In the genomic region with DNA sequence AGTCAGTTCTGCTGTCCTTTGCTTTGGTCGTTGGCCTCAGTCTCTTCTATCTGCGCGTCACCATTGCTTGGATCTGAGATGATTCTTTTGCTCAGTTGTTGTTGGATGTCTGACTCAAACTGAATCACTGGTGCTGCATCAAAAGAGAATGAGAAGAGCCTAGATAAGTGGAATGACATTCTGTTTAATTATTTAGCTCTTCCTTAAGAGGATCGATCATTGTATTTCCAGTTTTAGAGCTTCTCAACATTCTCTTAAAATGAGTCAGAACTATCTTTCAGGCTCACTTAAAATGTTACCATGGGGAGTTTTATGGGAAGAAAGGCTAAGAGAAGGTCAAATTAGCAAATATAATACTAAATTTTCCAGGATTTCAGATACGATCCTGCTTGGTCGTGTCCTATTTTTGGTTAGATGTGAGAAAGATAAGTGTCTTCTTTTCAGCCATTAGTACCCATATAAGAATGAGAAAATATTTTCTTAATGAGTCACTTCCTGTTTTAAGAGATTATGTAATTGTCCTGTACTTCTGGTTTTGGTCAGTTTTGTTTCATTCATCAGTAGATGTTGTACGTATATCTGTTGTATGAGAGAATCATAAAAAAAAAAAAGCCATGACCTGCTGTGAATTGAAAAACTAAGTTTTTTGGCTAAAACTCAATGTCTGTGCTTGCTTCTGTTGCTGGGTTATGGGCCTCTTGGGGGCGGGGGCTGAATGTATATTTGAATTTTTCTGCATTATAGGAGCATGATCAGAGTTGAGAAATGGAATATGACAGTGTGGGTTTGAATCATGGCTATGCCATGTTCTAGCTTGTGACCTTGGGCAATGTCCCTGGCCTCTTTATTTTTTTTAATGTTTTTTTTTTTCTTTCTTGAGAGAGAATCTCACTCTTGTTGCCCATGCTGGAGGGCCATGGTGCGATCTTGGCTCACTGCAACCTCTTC, we compare ENCODE assay signal across 9 cellular contexts. TPM values are rescaled to one million over a fixed set of nuclear protein-coding genes. Genes with fewer than 3 reads are reported as not detected.
DNase-seq lines count a peak whose midpoint lies in the region; ATAC-seq, FAIRE-seq and TF ChIP-seq lines count a peak whose summit lies in the region.
"Had no signal": no experiment of that assay in that cellular context is flagged by ENCODE, and none has a peak within 500 bp of the region (broad histone marks: within the 10 kb centered on the region; RNA-seq: fewer than 3 reads in every experiment).

No MANE protein-coding gene starts in this region.

- no peaks in the 10 kb centered on the region for H3K9me1 ChIP-seq in endothelial cell of umbilical vein (replicated peaks; ENCODE audit: control insufficient read depth, extremely low read depth, insufficient read depth, low read length)

- H2AFZ ChIP-seq in endothelial cell of umbilical vein (ENCODE audit: low read depth, low read length) (no peak overlapping the region), trophoblast cell (ENCODE audit: insufficient read depth, low read length, poor library complexity) (no peak overlapping the region)

- H3K4me2 ChIP-seq in endothelial cell of umbilical vein (ENCODE audit: insufficient read depth, low read length) = peak overlapping the region; percentile 65
- H3K4me2 ChIP-seq in trophoblast cell (ENCODE audit: low read length) = no peak overlapping the region

- H3K9me3 ChIP-seq in RWPE2 (ENCODE audit: severe bottlenecking) (no peaks in the 10 kb centered on the region), endothelial cell of umbilical vein (replicated peaks; ENCODE audit: control insufficient read depth, insufficient read depth, low read length) (no peaks in the 10 kb centered on the region), trophoblast cell (ENCODE audit: insufficient read depth, low read depth, low read length) (no peaks in the 10 kb centered on the region)

- H4K91ac ChIP-seq in trophoblast cell (ENCODE audit: low read depth, low read length) = no peak overlapping the region

- H3K4me1 Mint-ChIP-seq in activated T-cell treated with anti-CD3 and anti-CD28 coated beads, Interleukin-2, amount 50 U/mL, for 72 hours (ENCODE audit: low read depth) = peaks cover 63% of the 10 kb centered on the region

- H3K27me3 ChIP-seq in RWPE2 (ENCODE audit: insufficient read depth, poor library complexity, severe bottlenecking) (no peaks in the 10 kb centered on the region), endothelial cell of umbilical vein (ENCODE audit: control insufficient read depth in 2 of 2, insufficient read depth in 2 of 2, low read length in 2 of 2) (no peaks in the 10 kb centered on the region), trophoblast cell (ENCODE audit: insufficient read depth, low read length) (no peaks in the 10 kb centered on the region)

- H3K27ac ChIP-seq in RWPE2 (ENCODE audit: poor library complexity, severe bottlenecking) = peak overlapping the region; percentile 100
- peak overlapping the region; percentile 84 for H3K27ac ChIP-seq in endothelial cell of umbilical vein (ENCODE audit: insufficient read depth, low read depth, low read length)
- H3K27ac ChIP-seq in trophoblast cell (ENCODE audit: low read depth, low read length) = peak overlapping the region; percentile 60

- CTCF ChIA-PET in endothelial cell of umbilical vein (lab: Charles Lee) = interaction anchor here (0.7 to 2.6 kb wide), 6 partner anchors 20 to 82 kb away, joined by 3 to 10 read pairs (median 6); no protein-coding TSS in a partner anchor

- ATAC-seq in activated T-cell treated with anti-CD3 and anti-CD28 coated beads, Interleukin-2, amount 50 U/mL, for 72 hours (replicated peaks in 1 of 2) = peak; percentile 33 to 59
- ATAC-seq in HG03064 (IDR thresholded peaks at IDR 0.05; ENCODE audit: low read depth, unreplicated experiment) (peak; percentile 72), RWPE2 (ENCODE audit: low read depth) (peak; percentile 65), HG02840 (IDR thresholded peaks at IDR 0.05; ENCODE audit: low FRiP score, unreplicated experiment) (no peak)

- TSS peak; percentile 77 for BruUV-seq in endothelial cell of umbilical vein (replicated peaks; lab: Mats Ljungman, UMichigan)

- peak; percentile 81 for FAIRE-seq in endothelial cell of umbilical vein (lab: Jason Lieb, UNC)
- FAIRE-seq: G401.6 had no signal

- peak overlapping the region; percentile 68 for H2BK120ac ChIP-seq in trophoblast cell (ENCODE audit: insufficient read depth, low read length, poor library complexity)

- no peak overlapping the region for H2BK12ac ChIP-seq in trophoblast cell (ENCODE audit: low read length)

- WGBS in trophoblast cell (ENCODE audit: extremely low coverage, insufficient coverage, insufficient read length) = no CpG with 5 or more reads among the region's 9 CpGs

- no peaks in the 10 kb centered on the region for H3K27me3 Mint-ChIP-seq in activated T-cell treated with anti-CD3 and anti-CD28 coated beads, Interleukin-2, amount 50 U/mL, for 72 hours (ENCODE audit: low read depth)

- TF ChIP-seq POLR2A in endothelial cell of umbilical vein (IDR thresholded peaks at IDR 0.05; ENCODE audit: low read depth, low read length) = peak; percentile 4

- H3K9ac ChIP-seq in endothelial cell of umbilical vein (replicated peaks; ENCODE audit: extremely low read depth, insufficient read depth, low read length) = peak overlapping the region; percentile 63
- no peak overlapping the region for H3K9ac ChIP-seq in trophoblast cell (ENCODE audit: low read length)

- H3K14ac ChIP-seq in trophoblast cell (ENCODE audit: low read length) = no peak overlapping the region

- DNase-seq in activated T-cell treated with anti-CD3 and anti-CD28 coated beads, Interleukin-2, amount 50 U/mL, for 72 hours = no peak
- no peak for DNase-seq in activated T-cell treated with anti-CD3 and anti-CD28 coated beads, Interleukin-2, amount 50 U/mL, for 48 hours
- DNase-seq in RWPE2 (ENCODE audit: low spot score) (no peak), endothelial cell of umbilical vein (ENCODE audit: low read depth, low spot score) (peak; percentile 84), trophoblast cell (peak; percentile 52 to 83), NCI-H2081 treated with DMSO at 0.1 percent for 48 hours (lab: John Stamatoyannopoulos, UW) (no peak)

- peaks cover 58% of the 10 kb centered on the region for H3K36me3 ChIP-seq in RWPE2 (ENCODE audit: low read depth)
- H3K36me3 ChIP-seq in endothelial cell of umbilical vein (ENCODE audit: control insufficient read depth in 2 of 2, extremely low read depth in 1 of 2, insufficient read depth in 2 of 2, low read length in 2 of 2) = peaks cover 19 to 31% of the 10 kb centered on the region in 2 experiments
- no peaks in the 10 kb centered on the region for H3K36me3 ChIP-seq in trophoblast cell (ENCODE audit: control insufficient read depth in 1 of 2, insufficient read depth in 2 of 2, low read length in 2 of 2)

- H3K27ac Mint-ChIP-seq in activated T-cell treated with anti-CD3 and anti-CD28 coated beads, Interleukin-2, amount 50 U/mL, for 72 hours = peak overlapping the region; percentile 96

- H3K36me3 Mint-ChIP-seq in activated T-cell treated with anti-CD3 and anti-CD28 coated beads, Interleukin-2, amount 50 U/mL, for 72 hours (ENCODE audit: insufficient read depth in 2 of 2) = peaks cover 24 to 60% of the 10 kb centered on the region in 2 donors

- POLR2A ChIA-PET in endothelial cell of umbilical vein (lab: Charles Lee) = interaction anchor here (0.7 to 1.3 kb wide), 4 partner anchors 21 to 36 kb away, joined by 4 to 5 read pairs (median 5); partner anchors contain the start of gene CFLAR

- H3K4me3 ChIP-seq in RWPE2 (ENCODE audit: severe bottlenecking) = peak overlapping the region; percentile 6
- no peak overlapping the region for H3K4me3 ChIP-seq in endothelial cell of umbilical vein (replicated peaks in 1 of 3; ENCODE audit: insufficient read depth in 1 of 3, low read depth in 1 of 3, low read length in 3 of 3)
- no peak overlapping the region for H3K4me3 ChIP-seq in trophoblast cell (ENCODE audit: low read depth, low read length)

- H3K4me1 ChIP-seq in RWPE2 (ENCODE audit: insufficient read depth, poor library complexity, severe bottlenecking) (peaks cover 50% of the 10 kb centered on the region), endothelial cell of umbilical vein (ENCODE audit: control insufficient read depth, extremely low read depth, insufficient read depth, low read length) (peaks cover 47% of the 10 kb centered on the region), trophoblast cell (ENCODE audit: control insufficient read depth in 1 of 2, insufficient read depth in 2 of 2, low read length in 2 of 2) (peaks cover 5 to 14% of the 10 kb centered on the region in 2 experiments)

- H4K8ac ChIP-seq in trophoblast cell (ENCODE audit: low read depth, low read length) = no peak overlapping the region

- no peaks in the 10 kb centered on the region for H4K20me1 ChIP-seq in endothelial cell of umbilical vein (replicated peaks; ENCODE audit: control insufficient read depth, extremely low read depth, insufficient read depth, low read length)

- no peak overlapping the region for H4K12ac ChIP-seq in trophoblast cell (ENCODE audit: low read depth, low read length)

- H3K18ac ChIP-seq in trophoblast cell (ENCODE audit: low read length) = peak overlapping the region; percentile 75

- TF ChIP-seq CTCF in RWPE2 (IDR thresholded peaks at IDR 0.05; ENCODE audit: poor library complexity, severe bottlenecking) (no peak), endothelial cell of umbilical vein (IDR thresholded peaks at IDR 0.05; ENCODE audit: extremely low read depth in 1 of 2, insufficient read depth in 1 of 2, low read depth in 1 of 2, low read length in 2 of 2) (no peak)

- H3K9me3 Mint-ChIP-seq in activated T-cell treated with anti-CD3 and anti-CD28 coated beads, Interleukin-2, amount 50 U/mL, for 72 hours = no peaks in the 10 kb centered on the region

- H2BK5ac ChIP-seq in trophoblast cell (ENCODE audit: low read depth, low read length, poor library complexity) = peak overlapping the region; percentile 74

- H3K79me2 ChIP-seq in endothelial cell of umbilical vein (ENCODE audit: control insufficient read depth, insufficient read depth, low read length) = peaks cover 27% of the 10 kb centered on the region
- no peaks in the 10 kb centered on the region for H3K79me2 ChIP-seq in trophoblast cell (ENCODE audit: control insufficient read depth, insufficient read depth, low read length, poor library complexity)

- dilution Hi-C loops in endothelial cell of umbilical vein (cut with MboI; ENCODE audit: extremely low pct_ligation_motif_present, low sequenced_read_pairs) = no loop called here

- no peak overlapping the region for H3K23ac ChIP-seq in trophoblast cell (ENCODE audit: low read length)

- intact Hi-C loops in endothelial cell of umbilical vein (cut with micrococcal nuclease) = loop anchor here (1.0 kb wide), 2 partner anchors 21 to 33 kb away; no protein-coding TSS in a partner anchor

- peak overlapping the region in 1 of 2 donors; percentile 50 for H3K4me3 Mint-ChIP-seq in activated T-cell treated with anti-CD3 and anti-CD28 coated beads, Interleukin-2, amount 50 U/mL, for 72 hours

- H3K4ac ChIP-seq in trophoblast cell (ENCODE audit: low read depth, low read length) = no peak overlapping the region

- H2AK5ac ChIP-seq in trophoblast cell (ENCODE audit: low read length) = no peak overlapping the region

- H3K79me1 ChIP-seq in trophoblast cell (ENCODE audit: low read length) = peaks cover 7% of the 10 kb centered on the region

RNA-seq across cellular contexts. Expression of gene CASP10, which starts 31.5 kb away (rescaled TPM):
- 10 to 100 TPM; 15.7 to 17.4 TPM for total RNA-seq in activated T-cell treated with anti-CD3 and anti-CD28 coated beads, Interleukin-2, amount 50 U/mL, for 72 hours
- 31.1 and 37.6 TPM in 2 replicates for total RNA-seq in endothelial cell of umbilical vein
- polyA plus RNA-seq in endothelial cell of umbilical vein = 15.7 and 16.4 TPM in 2 replicates
- polyA plus RNA-seq in endothelial cell of umbilical vein (2011; cell fraction: cytosol; rRNA removed) = 12.2 and 15.1 TPM in 2 replicates
- polyA plus RNA-seq in endothelial cell of umbilical vein (2011; cell fraction: nucleus; rRNA removed) = 37.5 and 37.8 TPM in 2 replicates
- 13.6 and 15.2 TPM in 2 replicates for polyA plus RNA-seq in endothelial cell of umbilical vein (2012)
- polyA minus RNA-seq in endothelial cell of umbilical vein = 41.1 and 46.4 TPM in 2 replicates
- polyA minus RNA-seq in endothelial cell of umbilical vein (2011; cell fraction: cytosol; rRNA and poly(A)+ RNA removed) = 2.8 TPM
- 26.4 and 37.2 TPM in 2 replicates for polyA minus RNA-seq in endothelial cell of umbilical vein (2011; cell fraction: nucleus; rRNA and poly(A)+ RNA removed)
- 0.24 and 0.29 TPM in 2 replicates for polyA plus RNA-seq in trophoblast cell (2013)

RNA-seq across cellular contexts. Expression of gene CFLAR, which starts 35.4 kb away (rescaled TPM):
- 100 to 1,000 TPM; 232 to 385 TPM for total RNA-seq in activated T-cell treated with anti-CD3 and anti-CD28 coated beads, Interleukin-2, amount 50 U/mL, for 72 hours
- total RNA-seq in endothelial cell of umbilical vein = 222 and 260 TPM in 2 replicates
- 85.5 and 104 TPM in 2 replicates for polyA plus RNA-seq in endothelial cell of umbilical vein
- 88.8 and 91.9 TPM in 2 replicates for polyA plus RNA-seq in endothelial cell of umbilical vein (2011; cell fraction: cytosol; rRNA removed)
- 323 and 358 TPM in 2 replicates for polyA plus RNA-seq in endothelial cell of umbilical vein (2011; cell fraction: nucleus; rRNA removed)
- 177 and 182 TPM in 2 replicates for polyA plus RNA-seq in endothelial cell of umbilical vein (2012)
- 353 and 362 TPM in 2 replicates for polyA minus RNA-seq in endothelial cell of umbilical vein
- polyA minus RNA-seq in endothelial cell of umbilical vein (2011; cell fraction: cytosol; rRNA and poly(A)+ RNA removed) = 5.4 TPM
- 427 and 521 TPM in 2 replicates for polyA minus RNA-seq in endothelial cell of umbilical vein (2011; cell fraction: nucleus; rRNA and poly(A)+ RNA removed)
- 14.5 TPM in 2 replicates for polyA plus RNA-seq in trophoblast cell (2013)

Comparison
In these comparisons a context has a peak if more than half of its experiments do, and no peak if none do; other contexts are left out.
1. DNase-seq: peak in endothelial cell of umbilical vein (single experiment) and trophoblast cell (2 of 2); none in activated T-cell treated with anti-CD3 and anti-CD28 coated beads, Interleukin-2, amount 50 U/mL, for 72 hours (0 of 2), activated T-cell treated with anti-CD3 and anti-CD28 coated beads, Interleukin-2, amount 50 U/mL, for 48 hours (0 of 2), RWPE2 (single experiment) and NCI-H2081 treated with DMSO at 0.1 percent for 48 hours (single experiment).
2. Peak in every context shown above with its lines, with median percentiles within 50 percentile points of each other: H3K27ac ChIP-seq.